In the genomic region with DNA sequence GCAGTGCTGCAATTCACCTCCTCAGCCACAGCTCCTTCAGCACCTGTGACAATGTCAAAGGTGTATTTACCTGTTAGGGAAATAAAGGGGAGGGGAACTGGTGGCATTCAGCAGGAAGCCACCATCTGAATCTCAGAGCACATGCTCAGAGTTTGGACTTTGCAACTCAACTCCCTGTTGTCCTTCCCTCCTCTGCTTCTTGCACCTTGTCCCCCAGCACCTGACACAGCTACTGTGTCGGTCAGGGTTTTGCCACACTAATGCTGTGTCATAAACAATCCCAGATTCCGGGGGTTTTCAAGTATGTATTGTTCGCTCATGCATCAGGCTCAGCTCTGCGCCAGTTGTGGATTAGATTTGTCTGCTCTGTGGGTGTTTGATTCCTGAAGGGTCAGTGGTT, we compare ENCODE assay signal across 18 cellular contexts.
"Had no signal": no experiment of that assay in that cellular context is flagged by ENCODE, and none has a peak within 500 bp of the region (broad histone marks: within the 10 kb centered on the region; RNA-seq: fewer than 3 reads in every experiment).

No MANE protein-coding gene starts in this region.

- H3K27me3 ChIP-seq: neutrophil, pancreas, tibial artery had no signal

- H3K9me3 Mint-ChIP-seq: natural killer cell; stimulated activated effector memory CD8-positive, alpha-beta T cell treated with anti-CD3 and anti-CD28 coated beads, Interleukin-12 subunit alpha, Interleukin-12 subunit beta, amount 100 ng/mL, for 72 hours; type B pancreatic cell had no signal

- H3K27ac ChIP-seq: coronary artery, lower lobe of right lung, neutrophil, pancreas, stomach, tibial artery had no signal

- H3K4me1 ChIP-seq: pancreas, stomach, tibial artery had no signal

- H3K36me3 Mint-ChIP-seq: natural killer cell; stimulated activated effector memory CD8-positive, alpha-beta T cell treated with anti-CD3 and anti-CD28 coated beads, Interleukin-12 subunit alpha, Interleukin-12 subunit beta, amount 100 ng/mL, for 72 hours; type B pancreatic cell had no signal

- H3K4me3 ChIP-seq: coronary artery, lower lobe of right lung, pancreas, stomach, tibial artery had no signal

- H3K4me3 Mint-ChIP-seq: natural killer cell; stimulated activated effector memory CD8-positive, alpha-beta T cell treated with anti-CD3 and anti-CD28 coated beads, Interleukin-12 subunit alpha, Interleukin-12 subunit beta, amount 100 ng/mL, for 72 hours; type B pancreatic cell had no signal

- H3K36me3 ChIP-seq: lower lobe of right lung, neutrophil, pancreas, stomach, tibial artery had no signal

- DNase-seq: dermis blood vessel endothelial cell; effector memory CD4-positive, alpha-beta T cell; erythroblast; left ventricle myocardium superior; lower lobe of right lung; natural killer cell; pancreas; retina; stimulated activated CD4-positive, alpha-beta T cell treated with anti-CD3 and anti-CD28 coated beads, Interleukin-2, amount 100 ng/mL, for 24 hours; stimulated activated CD4-positive, alpha-beta T cell treated with anti-CD3 and anti-CD28 coated beads, Interleukin-4, amount 100 ng/mL, for 24 hours; stimulated activated naive CD4-positive, alpha-beta T cell treated with Interleukin-2 at 50 U/mL for 16 hours; stomach; tibial artery had no signal

- H3K4me1 Mint-ChIP-seq: natural killer cell; stimulated activated effector memory CD8-positive, alpha-beta T cell treated with anti-CD3 and anti-CD28 coated beads, Interleukin-12 subunit alpha, Interleukin-12 subunit beta, amount 100 ng/mL, for 72 hours had no signal

- H3K27ac Mint-ChIP-seq: natural killer cell; stimulated activated effector memory CD8-positive, alpha-beta T cell treated with anti-CD3 and anti-CD28 coated beads, Interleukin-12 subunit alpha, Interleukin-12 subunit beta, amount 100 ng/mL, for 72 hours; type B pancreatic cell had no signal

- ATAC-seq: left ventricle myocardium superior; lower lobe of right lung; natural killer cell; pancreas; sciatic nerve; stimulated activated effector memory CD8-positive, alpha-beta T cell treated with anti-CD3 and anti-CD28 coated beads, Interleukin-12 subunit alpha, Interleukin-12 subunit beta, amount 100 ng/mL, for 72 hours had no signal

- H3K9me3 ChIP-seq: lower lobe of right lung, neutrophil, pancreas, stomach, tibial artery had no signal
